8 cellular contexts compared by ENCODE assay signal in genomic region chr17:51120739-51121619, GRCh38. TPM values are rescaled to one million over a fixed set of nuclear protein-coding genes. Genes with fewer than 3 reads are reported as not detected.
DNase-seq lines count a peak whose midpoint lies in the region; ATAC-seq, FAIRE-seq and TF ChIP-seq lines count a peak whose summit lies in the region.

TSS of gene SPAG9 (minus strand) at chr17:51120868. CDS start at chr17:51120656, 212 bp downstream.

- TF ChIP-seq CTCF in astrocyte (IDR thresholded peaks at IDR 0.05; ENCODE audit: insufficient read depth, low read depth, low read length) = no peak

- H3K36me3 ChIP-seq in astrocyte (ENCODE audit: insufficient read depth, low read length) = no peaks in the 10 kb centered on the region
- H3K36me3 ChIP-seq in aorta (ENCODE audit: control insufficient read depth in 1 of 2, insufficient read depth in 2 of 2, low read length in 1 of 2) = no peaks in the 10 kb centered on the region

- peak within 1 kb of the TSS; percentile 89 for H2AFZ ChIP-seq in astrocyte (ENCODE audit: low read depth, low read length)

- H3K27ac ChIP-seq in astrocyte (ENCODE audit: low read depth, low read length) (peak within 1 kb of the TSS; percentile 100), aorta (ENCODE audit: low read depth in 1 of 2, low read length in 2 of 2) (peak within 1 kb of the TSS; percentile 94 to 100)

- peaks cover 22% of the 10 kb centered on the region for H3K4me1 Mint-ChIP-seq in astrocyte (ENCODE audit: low read depth, unreplicated experiment)

- peaks cover 28% of the 10 kb centered on the region for H3K4me1 ChIP-seq in astrocyte (ENCODE audit: insufficient read depth, low read length)
- H3K4me1 ChIP-seq in aorta (ENCODE audit: control insufficient read depth in 1 of 2, insufficient read depth in 2 of 2, low read length in 2 of 2) = peaks cover 0 to 5% of the 10 kb centered on the region in 2 donors

- no peaks in the 10 kb centered on the region for H3K27me3 ChIP-seq in astrocyte (ENCODE audit: insufficient read depth, low read length)
- H3K27me3 ChIP-seq in aorta (ENCODE audit: control insufficient read depth in 1 of 2, insufficient read depth in 2 of 2, low read length in 1 of 2) = no peaks in the 10 kb centered on the region

- peak within 1 kb of the TSS; percentile 93 for H3K4me2 ChIP-seq in astrocyte (ENCODE audit: low read length)

- H3K36me3 Mint-ChIP-seq in astrocyte (ENCODE audit: low read depth, unreplicated experiment) = no peaks in the 10 kb centered on the region

- peak within 1 kb of the TSS; percentile 97 for H3K9ac ChIP-seq in astrocyte (ENCODE audit: low read length)

- intact Hi-C loops in aorta (cut with DNase I) = loop anchor here (1.0 to 5.0 kb wide), 3 partner anchors 32 to 46 kb away; partner anchors contain the start of genes NME1 (in 2 of the 2) and NME2 (in 1 of the 2)

- no peaks in the 10 kb centered on the region for H3K27me3 Mint-ChIP-seq in astrocyte (ENCODE audit: low read depth, unreplicated experiment)

- 1% methylated on average over 57 to 68 of the region's 68 CpGs for WGBS in aorta, 2 donors

- H3K4me3 Mint-ChIP-seq in astrocyte (ENCODE audit: unreplicated experiment) = peak within 1 kb of the TSS; percentile 93

- FAIRE-seq in astrocyte (lab: Jason Lieb, UNC) = no peak

- H3K9me3 ChIP-seq in astrocyte (ENCODE audit: insufficient read depth, low read depth, low read length) (no peaks in the 10 kb centered on the region), aorta (ENCODE audit: control insufficient read depth, low read length) (no peaks in the 10 kb centered on the region)

- H3K4me3 ChIP-seq in astrocyte (ENCODE audit: insufficient read depth, low read depth, low read length) = peak within 1 kb of the TSS; percentile 89
- peak within 1 kb of the TSS; percentile 50 to 97 for H3K4me3 ChIP-seq in aorta (ENCODE audit: low read length in 2 of 2)

- ATAC-seq in GM18502 (IDR thresholded peaks at IDR 0.05; ENCODE audit: poor library complexity, unreplicated experiment) (peak; percentile 72), HG02943 (IDR thresholded peaks at IDR 0.05; ENCODE audit: low read depth, unreplicated experiment) (peak; percentile 70), aorta (ENCODE audit: low FRiP score) (peak; percentile 94)

- DNase-seq in NCI-H1930 (lab: John Stamatoyannopoulos, UW) (peak; percentile 90 to 96), T-helper 22 cell (ENCODE audit: low read depth) (peak; percentile 86), astrocyte (ENCODE audit: low read depth) (peak; percentile 90), hepatic stellate cell (ENCODE audit: low spot score) (peak; percentile 96), renal cortical epithelial cell (ENCODE audit: low read depth) (peak; percentile 88), aorta (peak; percentile 98 to 99)

- peaks cover 45% of the 10 kb centered on the region for H3K79me2 ChIP-seq in astrocyte (ENCODE audit: insufficient read depth, low read length)

- H4K20me1 ChIP-seq in astrocyte (ENCODE audit: insufficient read depth, low read length) = peaks cover 40% of the 10 kb centered on the region

- peak within 1 kb of the TSS; percentile 100 for H3K27ac Mint-ChIP-seq in astrocyte (ENCODE audit: unreplicated experiment)

- no peaks in the 10 kb centered on the region for H3K9me3 Mint-ChIP-seq in astrocyte (ENCODE audit: unreplicated experiment)

RNA-seq across cellular contexts. Expression of gene SPAG9, which starts in this region (rescaled TPM):
- total RNA-seq in astrocyte = 97.7 and 102 TPM in 2 replicates
- total RNA-seq in renal cortical epithelial cell = 123 and 134 TPM in 2 replicates
- 100 to 1,000 TPM; 137 to 151 TPM for total RNA-seq in aorta
- polyA plus RNA-seq in aorta = 10 to 100 TPM; 20.7 to 33.8 TPM

Comparison
In these comparisons a context has a peak if more than half of its experiments do, and no peak if none do; other contexts are left out.
1. Peak in every context shown above with its lines: DNase-seq, ATAC-seq, H3K4me3 ChIP-seq and H3K27ac ChIP-seq.